ENCODE assay signal across 4 cellular contexts in genomic region chr19:54894106-54894505, GRCh38. TPM values are rescaled to one million over a fixed set of nuclear protein-coding genes. Genes with fewer than 3 reads are reported as not detected.
"Had no signal": no experiment of that assay in that cellular context is flagged by ENCODE, and none has a peak within 500 bp of the region (broad histone marks: within the 10 kb centered on the region; RNA-seq: fewer than 3 reads in every experiment).

No MANE protein-coding gene starts in this region.

RNA-seq across cellular contexts. Expression of gene NCR1, which starts 11.8 kb away (rescaled TPM):
- total RNA-seq: M059J, Right ventricle myocardium superior, SJSA1 had no signal

RNA-seq across cellular contexts. Expression of gene FCAR, which starts 20.1 kb away (rescaled TPM):
- total RNA-seq: K562, M059J, SJSA1 had no signal
- polyA plus RNA-seq: K562 had no signal

RNA-seq across cellular contexts. Expression of gene KIR3DL2, which starts 43.9 kb away (rescaled TPM):
- total RNA-seq: K562, M059J, Right ventricle myocardium superior, SJSA1 had no signal
- polyA plus RNA-seq: K562 had no signal

RNA-seq across cellular contexts. Expression of gene NLRP7, which starts 53.2 kb away (rescaled TPM):
- total RNA-seq: M059J, Right ventricle myocardium superior, SJSA1 had no signal
